ENCODE assay signal across 1 cellular context in the genomic region with DNA sequence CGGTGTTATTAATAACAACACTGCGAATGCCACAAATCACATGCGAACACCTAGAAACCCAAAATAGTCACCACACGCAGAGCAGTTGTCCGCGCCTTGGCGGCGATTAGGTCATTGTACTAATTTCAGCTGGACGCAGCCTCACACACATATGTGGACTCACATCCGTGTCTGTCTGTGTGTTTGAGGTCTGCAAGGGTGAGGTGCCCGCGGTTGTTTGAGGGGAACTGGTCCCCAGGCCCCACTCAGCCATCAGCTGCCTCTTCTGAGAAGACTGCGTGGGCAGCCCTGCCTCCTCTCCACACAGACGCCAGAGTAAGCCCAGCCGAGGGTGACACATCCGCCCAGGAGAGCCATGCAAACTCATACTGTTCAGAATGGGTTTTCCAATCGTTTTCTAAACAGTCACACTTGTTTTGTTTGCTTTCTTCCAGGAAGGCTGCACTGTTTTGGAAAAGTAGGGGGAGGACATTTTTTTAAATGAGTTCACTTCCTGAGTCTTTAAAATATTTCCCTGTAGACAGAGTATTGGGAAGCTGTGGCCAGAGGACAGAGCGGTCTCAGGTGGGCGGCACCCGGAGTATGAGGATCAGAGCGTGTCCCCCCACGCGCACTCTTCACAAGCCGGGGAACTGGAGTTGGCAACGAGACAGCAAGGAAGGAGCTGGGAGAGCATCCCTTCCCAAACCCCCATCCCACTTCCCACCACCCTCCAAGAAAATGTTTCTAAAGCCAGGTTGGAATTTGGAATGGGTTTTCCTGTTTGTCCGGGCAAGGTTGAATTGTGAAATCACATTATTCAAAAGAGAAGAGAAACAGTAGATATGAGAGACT.
TF ChIP-seq lines count a peak whose summit lies in the region.

No MANE protein-coding gene starts in this region.

TF ChIP-seq in HepG2, 621 proteins besides CTCF, POLR2A, EP300 and RAD21 (continues in another document):
- no peak; the same call in 1 of the 2 replicates for TF ChIP-seq CHD4 (IDR thresholded peaks at IDR 0.05; ENCODE audit: borderline replicate concordance, low read length)
- peak; percentile 27; the same call in 1 of the 2 replicates for TF ChIP-seq SIN3A (IDR thresholded peaks at IDR 0.05; ENCODE audit: borderline replicate concordance, low read depth, low read length)
- TF ChIP-seq ZNF83 (CRISPR knock-in tag; IDR thresholded peaks at IDR 0.05; ENCODE audit: borderline replicate concordance): no peak
- no peak for TF ChIP-seq ETV6 (CRISPR knock-in tag; conservative IDR thresholded peaks at IDR 0.05)
- TF ChIP-seq CBX1 (IDR thresholded peaks at IDR 0.05; ENCODE audit: low read depth): no peak
- TF ChIP-seq ZZZ3 (CRISPR knock-in tag; IDR thresholded peaks at IDR 0.05; ENCODE audit: borderline replicate concordance): no peak
- no peak for TF ChIP-seq MBNL3 (CRISPR knock-in tag; conservative IDR thresholded peaks at IDR 0.05)
- TF ChIP-seq, protein P1, sequence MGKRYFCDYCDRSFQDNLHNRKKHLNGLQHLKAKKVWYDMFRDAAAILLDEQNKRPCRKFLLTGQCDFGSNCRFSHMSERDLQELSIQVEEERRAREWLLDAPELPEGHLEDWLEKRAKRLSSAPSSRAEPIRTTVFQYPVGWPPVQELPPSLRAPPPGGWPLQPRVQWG (CRISPR knock-in tag; IDR thresholded peaks at IDR 0.05; ENCODE audit: borderline replicate concordance, low read depth): no peak
- TF ChIP-seq NRL (CRISPR knock-in tag; IDR thresholded peaks at IDR 0.05; ENCODE audit: borderline replicate concordance): no peak
- TF ChIP-seq SIN3B (IDR thresholded peaks at IDR 0.05; ENCODE audit: low read length): no peak
- no peak for TF ChIP-seq MAFF (IDR thresholded peaks at IDR 0.05; ENCODE audit: low read depth, low read length)
- no peak for TF ChIP-seq ZNF761 (CRISPR knock-in tag; conservative IDR thresholded peaks at IDR 0.05)
- TF ChIP-seq PHF21A (CRISPR knock-in tag; IDR thresholded peaks at IDR 0.05): 0 out of 2 replicates have a peak, but pooled peaks have one; percentile 20
- TF ChIP-seq, protein P2, sequence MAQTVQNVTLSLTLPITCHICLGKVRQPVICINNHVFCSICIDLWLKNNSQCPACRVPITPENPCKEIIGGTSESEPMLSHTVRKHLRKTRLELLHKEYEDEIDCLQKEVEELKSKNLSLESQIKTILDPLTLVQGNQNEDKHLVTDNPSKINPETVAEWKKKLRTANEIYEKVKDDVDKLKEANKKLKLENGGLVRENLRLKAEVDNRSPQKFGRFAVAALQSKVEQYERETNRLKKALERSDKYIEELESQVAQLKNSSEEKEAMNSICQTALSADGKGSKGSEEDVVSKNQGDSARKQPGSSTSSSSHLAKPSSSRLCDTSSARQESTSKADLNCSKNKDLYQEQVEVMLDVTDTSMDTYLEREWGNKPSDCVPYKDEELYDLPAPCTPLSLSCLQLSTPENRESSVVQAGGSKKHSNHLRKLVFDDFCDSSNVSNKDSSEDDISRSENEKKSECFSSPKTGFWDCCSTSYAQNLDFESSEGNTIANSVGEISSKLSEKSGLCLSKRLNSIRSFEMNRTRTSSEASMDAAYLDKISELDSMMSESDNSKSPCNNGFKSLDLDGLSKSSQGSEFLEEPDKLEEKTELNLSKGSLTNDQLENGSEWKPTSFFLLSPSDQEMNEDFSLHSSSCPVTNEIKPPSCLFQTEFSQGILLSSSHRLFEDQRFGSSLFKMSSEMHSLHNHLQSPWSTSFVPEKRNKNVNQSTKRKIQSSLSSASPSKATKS (CRISPR knock-in tag; IDR thresholded peaks at IDR 0.05): peak; percentile 18; the same call in 1 of the 2 replicates
- peak; percentile 37; the same call in 1 of the 2 replicates for TF ChIP-seq FIP1L1 (IDR thresholded peaks at IDR 0.05; ENCODE audit: borderline replicate concordance, insufficient read depth, low read depth, low read length)
- TF ChIP-seq, protein P3, sequence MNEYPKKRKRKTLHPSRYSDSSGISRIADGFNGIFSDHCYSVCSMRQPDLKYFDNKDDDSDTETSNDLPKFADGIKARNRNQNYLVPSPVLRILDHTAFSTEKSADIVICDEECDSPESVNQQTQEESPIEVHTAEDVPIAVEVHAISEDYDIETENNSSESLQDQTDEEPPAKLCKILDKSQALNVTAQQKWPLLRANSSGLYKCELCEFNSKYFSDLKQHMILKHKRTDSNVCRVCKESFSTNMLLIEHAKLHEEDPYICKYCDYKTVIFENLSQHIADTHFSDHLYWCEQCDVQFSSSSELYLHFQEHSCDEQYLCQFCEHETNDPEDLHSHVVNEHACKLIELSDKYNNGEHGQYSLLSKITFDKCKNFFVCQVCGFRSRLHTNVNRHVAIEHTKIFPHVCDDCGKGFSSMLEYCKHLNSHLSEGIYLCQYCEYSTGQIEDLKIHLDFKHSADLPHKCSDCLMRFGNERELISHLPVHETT (CRISPR knock-in tag; conservative IDR thresholded peaks at IDR 0.05): no peak
- TF ChIP-seq ZNF235 (CRISPR knock-in tag; IDR thresholded peaks at IDR 0.05; ENCODE audit: borderline replicate concordance): no peak
- TF ChIP-seq GTF2F1 (IDR thresholded peaks at IDR 0.05; ENCODE audit: low read length): no peak
- no peak for TF ChIP-seq DNMT1 (CRISPR knock-in tag; IDR thresholded peaks at IDR 0.05)
- no peak for TF ChIP-seq ZNF619 (CRISPR knock-in tag; IDR thresholded peaks at IDR 0.05)
- TF ChIP-seq, protein P4, sequence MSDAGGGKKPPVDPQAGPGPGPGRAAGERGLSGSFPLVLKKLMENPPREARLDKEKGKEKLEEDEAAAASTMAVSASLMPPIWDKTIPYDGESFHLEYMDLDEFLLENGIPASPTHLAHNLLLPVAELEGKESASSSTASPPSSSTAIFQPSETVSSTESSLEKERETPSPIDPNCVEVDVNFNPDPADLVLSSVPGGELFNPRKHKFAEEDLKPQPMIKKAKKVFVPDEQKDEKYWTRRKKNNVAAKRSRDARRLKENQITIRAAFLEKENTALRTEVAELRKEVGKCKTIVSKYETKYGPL (CRISPR knock-in tag; IDR thresholded peaks at IDR 0.05): 0 out of 2 replicates have a peak, but pooled peaks have one; percentile 38
- peak; percentile 67; the same call in 1 of the 2 replicates for TF ChIP-seq RXRB (CRISPR knock-in tag; IDR thresholded peaks at IDR 0.05; ENCODE audit: borderline replicate concordance)
- TF ChIP-seq PHB2 (IDR thresholded peaks at IDR 0.05; ENCODE audit: partially characterized antibody): no peak
- TF ChIP-seq ZNF616 (CRISPR knock-in tag; IDR thresholded peaks at IDR 0.05; ENCODE audit: low read depth): no peak
- no peak for TF ChIP-seq ZNF691 (CRISPR knock-in tag; IDR thresholded peaks at IDR 0.05; ENCODE audit: borderline replicate concordance, low read depth)
- TF ChIP-seq ELF1 (CRISPR knock-in tag; IDR thresholded peaks at IDR 0.05): peak; percentile 25; the same call in 1 of the 2 replicates
- TF ChIP-seq RERE (CRISPR knock-in tag; IDR thresholded peaks at IDR 0.05; ENCODE audit: low read depth): no peak
- no peak for TF ChIP-seq ZNF20 (CRISPR knock-in tag; IDR thresholded peaks at IDR 0.05)
- peak; percentile 77; the same call in 1 of the 2 replicates for TF ChIP-seq ZGPAT (CRISPR knock-in tag; IDR thresholded peaks at IDR 0.05)
- TF ChIP-seq, protein P5, sequence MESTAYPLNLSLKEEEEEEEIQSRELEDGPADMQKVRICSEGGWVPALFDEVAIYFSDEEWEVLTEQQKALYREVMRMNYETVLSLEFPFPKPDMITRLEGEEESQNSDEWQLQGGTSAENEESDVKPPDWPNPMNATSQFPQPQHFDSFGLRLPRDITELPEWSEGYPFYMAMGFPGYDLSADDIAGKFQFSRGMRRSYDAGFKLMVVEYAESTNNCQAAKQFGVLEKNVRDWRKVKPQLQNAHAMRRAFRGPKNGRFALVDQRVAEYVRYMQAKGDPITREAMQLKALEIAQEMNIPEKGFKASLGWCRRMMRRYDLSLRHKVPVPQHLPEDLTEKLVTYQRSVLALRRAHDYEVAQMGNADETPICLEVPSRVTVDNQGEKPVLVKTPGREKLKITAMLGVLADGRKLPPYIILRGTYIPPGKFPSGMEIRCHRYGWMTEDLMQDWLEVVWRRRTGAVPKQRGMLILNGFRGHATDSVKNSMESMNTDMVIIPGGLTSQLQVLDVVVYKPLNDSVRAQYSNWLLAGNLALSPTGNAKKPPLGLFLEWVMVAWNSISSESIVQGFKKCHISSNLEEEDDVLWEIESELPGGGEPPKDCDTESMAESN (CRISPR knock-in tag; conservative IDR thresholded peaks at IDR 0.05): no peak
- TF ChIP-seq ZNF552 (CRISPR knock-in tag; IDR thresholded peaks at IDR 0.05; ENCODE audit: borderline replicate concordance): no peak
- no peak for TF ChIP-seq THAP11 (CRISPR knock-in tag; IDR thresholded peaks at IDR 0.05)
- TF ChIP-seq ZNF558 (CRISPR knock-in tag; IDR thresholded peaks at IDR 0.05; ENCODE audit: borderline replicate concordance): no peak
- TF ChIP-seq ZNF572 (CRISPR knock-in tag; IDR thresholded peaks at IDR 0.05): no peak
- no peak for TF ChIP-seq SRSF4 (IDR thresholded peaks at IDR 0.05; ENCODE audit: low read depth, low read length, poor library complexity, severe bottlenecking)
- TF ChIP-seq KLF15 (CRISPR knock-in tag; IDR thresholded peaks at IDR 0.05; ENCODE audit: borderline replicate concordance): no peak
- no peak for TF ChIP-seq TCF12 (IDR thresholded peaks at IDR 0.05)
- no peak for TF ChIP-seq TCF12 (CRISPR knock-in tag; IDR thresholded peaks at IDR 0.05)
- no peak for TF ChIP-seq ZNF713 (CRISPR knock-in tag; IDR thresholded peaks at IDR 0.05)
- TF ChIP-seq ZNF451 (CRISPR knock-in tag; IDR thresholded peaks at IDR 0.05): no peak
- TF ChIP-seq GATAD2A (CRISPR knock-in tag; IDR thresholded peaks at IDR 0.05): peak; percentile 82
- TF ChIP-seq ZBTB10 (CRISPR knock-in tag; IDR thresholded peaks at IDR 0.05; ENCODE audit: borderline replicate concordance): peak; percentile 46; the same call in 1 of the 2 replicates
- TF ChIP-seq JDP2 (CRISPR knock-in tag; IDR thresholded peaks at IDR 0.05; ENCODE audit: borderline replicate concordance): no peak
- peak; percentile 50 for TF ChIP-seq IRF2 (CRISPR knock-in tag; IDR thresholded peaks at IDR 0.05)
- no peak for TF ChIP-seq ATF1 (CRISPR knock-in tag; IDR thresholded peaks at IDR 0.05)
